ENCODE assay signal across 8 cellular contexts in the genomic region with DNA sequence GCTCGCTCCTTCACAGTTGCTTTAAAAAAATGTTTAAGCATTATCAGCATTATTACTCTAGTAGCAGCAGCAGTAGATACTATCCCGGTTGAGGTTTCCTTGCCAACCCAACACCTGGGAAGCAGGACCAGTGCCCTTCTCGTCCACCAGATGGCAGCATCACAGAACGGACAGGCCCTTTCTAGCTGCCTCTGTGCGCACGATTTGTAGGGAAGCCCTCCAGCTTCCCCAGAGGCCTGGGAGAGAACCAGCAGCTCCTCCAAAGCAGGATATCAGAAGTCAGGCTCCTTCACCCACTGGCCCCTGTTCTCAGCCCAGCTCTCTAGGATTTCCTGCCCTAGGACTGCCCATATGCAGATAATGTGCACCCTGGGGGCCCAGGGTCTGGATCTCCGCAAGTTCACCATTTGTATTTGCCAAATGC. TPM values are rescaled to one million over a fixed set of nuclear protein-coding genes. Genes with fewer than 3 reads are reported as not detected.
A peak's percentile ranks its signal among the peaks of the same experiment; 100 is the strongest.
DNase-seq lines count a peak whose midpoint lies in the region; ATAC-seq and TF ChIP-seq lines count a peak whose summit lies in the region.

No MANE protein-coding gene starts in this region.

- H3K9me3 ChIP-seq in colonic mucosa, result no peaks in the 10 kb centered on the region
- H3K9me3 ChIP-seq in liver (ENCODE audit: control insufficient read depth in 4 of 4, low read length in 3 of 4), result no peaks in the 10 kb centered on the region

- DNase-seq in AG10803 (ENCODE audit: low read depth), result peak; percentile 82
- DNase-seq in NCI-H510A treated with DMSO at 0.1 percent for 48 hours (lab: John Stamatoyannopoulos, UW), result peak; percentile 82
- DNase-seq in activated CD4-positive, alpha-beta T cell treated with anti-CD3 and anti-CD28 coated beads for 4 hours, result peak; percentile 46 to 63
- peak; percentile 77 for DNase-seq in colonic mucosa
- DNase-seq in stimulated activated CD4-positive, alpha-beta T cell treated with anti-CD3 and anti-CD28 coated beads, Interleukin-4, amount 100 ng/mL, for 48 hours (ENCODE audit: low read depth in 2 of 2), result peak; percentile 34 to 58

- H3K27me3 ChIP-seq in colonic mucosa (no peaks in the 10 kb centered on the region), liver (ENCODE audit: control insufficient read depth in 4 of 4, insufficient read depth in 4 of 4, low read length in 3 of 4) (no peaks in the 10 kb centered on the region)

- ATAC-seq in GM19023 (IDR thresholded peaks at IDR 0.05; ENCODE audit: unreplicated experiment) (peak; percentile 82), HG03354 (IDR thresholded peaks at IDR 0.05; ENCODE audit: poor library complexity, severe bottlenecking, unreplicated experiment) (peak; percentile 93)

- H3K4me1 ChIP-seq in colonic mucosa, result no peaks in the 10 kb centered on the region
- H3K4me1 ChIP-seq in liver (ENCODE audit: control insufficient read depth in 4 of 4, insufficient read depth in 4 of 4, low read length in 3 of 4), result peaks cover 0 to 3% (median 0%) of the 10 kb centered on the region in 4 donors

- H3K9ac ChIP-seq in colonic mucosa (ENCODE audit: low read depth in 2 of 2, low read length in 2 of 2) (no peak overlapping the region), liver (ENCODE audit: low read depth in 1 of 2, low read length in 2 of 2) (no peak overlapping the region)

- H3K27ac ChIP-seq in colonic mucosa (no peak overlapping the region), liver (ENCODE audit: low read depth in 1 of 2, low read length in 2 of 2) (no peak overlapping the region)

- peak; percentile 85 to 90 for TF ChIP-seq RAD21 in liver (IDR thresholded peaks at IDR 0.05)

- TF ChIP-seq CTCF in AG10803 (conservative IDR thresholded peaks at IDR 0.05; ENCODE audit: low read length) (peak; percentile 99), colonic mucosa (IDR thresholded peaks at IDR 0.05) (peak; percentile 87), liver (IDR thresholded peaks at IDR 0.05; ENCODE audit: low read depth, low read length, missing input control) (peak; percentile 96)

- intact Hi-C loops in colonic mucosa (cut with DNase I), result loop anchor here (5.0 kb wide), 2 partner anchors 505 to 520 kb away; no protein-coding TSS in a partner anchor

- H3K4me3 ChIP-seq in AG10803 (ENCODE audit: low read length) (no peak overlapping the region), colonic mucosa (no peak overlapping the region), liver (ENCODE audit: low read depth in 1 of 3, low read length in 3 of 3) (no peak overlapping the region)

- H3K36me3 ChIP-seq in colonic mucosa (no peaks in the 10 kb centered on the region), liver (ENCODE audit: control insufficient read depth in 4 of 4, insufficient read depth in 3 of 4, low read depth in 1 of 4, low read length in 3 of 4) (no peaks in the 10 kb centered on the region)

- 15% methylated on average over 7 of the region's 7 CpGs for WGBS in liver

TF ChIP-seq in liver, 16 proteins besides CTCF, POLR2A, EP300 and RAD21:
- TF ChIP-seq EGR1 (IDR thresholded peaks at IDR 0.05; ENCODE audit: low read depth in 2 of 2), result no peak
- TF ChIP-seq, protein P1, sequence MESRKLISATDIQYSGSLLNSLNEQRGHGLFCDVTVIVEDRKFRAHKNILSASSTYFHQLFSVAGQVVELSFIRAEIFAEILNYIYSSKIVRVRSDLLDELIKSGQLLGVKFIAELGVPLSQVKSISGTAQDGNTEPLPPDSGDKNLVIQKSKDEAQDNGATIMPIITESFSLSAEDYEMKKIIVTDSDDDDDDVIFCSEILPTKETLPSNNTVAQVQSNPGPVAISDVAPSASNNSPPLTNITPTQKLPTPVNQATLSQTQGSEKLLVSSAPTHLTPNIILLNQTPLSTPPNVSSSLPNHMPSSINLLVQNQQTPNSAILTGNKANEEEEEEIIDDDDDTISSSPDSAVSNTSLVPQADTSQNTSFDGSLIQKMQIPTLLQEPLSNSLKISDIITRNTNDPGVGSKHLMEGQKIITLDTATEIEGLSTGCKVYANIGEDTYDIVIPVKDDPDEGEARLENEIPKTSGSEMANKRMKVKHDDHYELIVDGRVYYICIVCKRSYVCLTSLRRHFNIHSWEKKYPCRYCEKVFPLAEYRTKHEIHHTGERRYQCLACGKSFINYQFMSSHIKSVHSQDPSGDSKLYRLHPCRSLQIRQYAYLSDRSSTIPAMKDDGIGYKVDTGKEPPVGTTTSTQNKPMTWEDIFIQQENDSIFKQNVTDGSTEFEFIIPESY (IDR thresholded peaks at IDR 0.05), result no peak
- no peak for TF ChIP-seq SP1 (IDR thresholded peaks at IDR 0.05)
- TF ChIP-seq NR2F2 (IDR thresholded peaks at IDR 0.05), result no peak
- no peak for TF ChIP-seq JUND (IDR thresholded peaks at IDR 0.05)
- TF ChIP-seq RXRA (IDR thresholded peaks at IDR 0.05), result no peak
- TF ChIP-seq FOXA2 (IDR thresholded peaks at IDR 0.05), result no peak
- no peak for TF ChIP-seq HNF4A (conservative IDR thresholded peaks at IDR 0.05)

RNA-seq across cellular contexts. Expression of gene ESYT3, which starts 16.8 kb away (rescaled TPM):
- total RNA-seq in colonic mucosa, result 1 to 10 TPM in 1 of 2 donors, under 1 TPM in 1; 0.89 to 1.2 TPM
- under 1 TPM; under 0.01 to 0.05 TPM for total RNA-seq in liver
- polyA plus RNA-seq in liver, result under 1 TPM; 0.06 to 0.07 TPM
